Comparison of ENCODE assay signal across 2 cellular contexts in the genomic region with DNA sequence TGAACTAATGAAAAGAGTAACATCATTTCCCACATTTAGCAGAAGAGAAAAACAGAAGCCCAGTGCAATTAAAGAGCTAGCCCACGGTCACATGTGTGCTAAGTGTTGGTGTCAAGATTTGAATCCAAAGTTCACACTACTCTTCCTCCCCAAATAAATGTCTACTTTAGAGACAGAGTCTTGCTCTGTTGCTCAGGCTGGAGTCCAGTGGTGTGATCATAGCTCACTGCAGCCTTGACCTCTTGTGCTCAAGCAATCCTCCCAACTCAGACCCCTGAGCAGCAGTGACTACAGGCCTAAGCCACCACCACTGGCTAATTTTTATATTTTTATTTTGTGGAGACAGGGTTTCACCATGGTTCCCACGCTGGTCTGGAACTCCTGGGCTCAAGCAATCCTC.
TF ChIP-seq lines count a peak whose summit lies in the region.

No MANE protein-coding gene starts in this region.

TF ChIP-seq in IMR-90, 13 proteins besides CTCF, POLR2A, EP300 and RAD21:
- no peak for TF ChIP-seq CHD1 (IDR thresholded peaks at IDR 0.05; ENCODE audit: low read depth, low read length)
- no peak for TF ChIP-seq BHLHE40 (IDR thresholded peaks at IDR 0.05; ENCODE audit: low read depth, low read length)
- TF ChIP-seq, protein P1, sequence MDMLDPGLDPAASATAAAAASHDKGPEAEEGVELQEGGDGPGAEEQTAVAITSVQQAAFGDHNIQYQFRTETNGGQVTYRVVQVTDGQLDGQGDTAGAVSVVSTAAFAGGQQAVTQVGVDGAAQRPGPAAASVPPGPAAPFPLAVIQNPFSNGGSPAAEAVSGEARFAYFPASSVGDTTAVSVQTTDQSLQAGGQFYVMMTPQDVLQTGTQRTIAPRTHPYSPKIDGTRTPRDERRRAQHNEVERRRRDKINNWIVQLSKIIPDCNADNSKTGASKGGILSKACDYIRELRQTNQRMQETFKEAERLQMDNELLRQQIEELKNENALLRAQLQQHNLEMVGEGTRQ (IDR thresholded peaks at IDR 0.05; ENCODE audit: low read depth, low read length) = no peak
- no peak for TF ChIP-seq CEBPB (IDR thresholded peaks at IDR 0.05; ENCODE audit: low read depth, low read length)
- no peak for TF ChIP-seq MAFK (IDR thresholded peaks at IDR 0.05; ENCODE audit: low read depth, low read length)
- no peak for TF ChIP-seq RCOR1 (IDR thresholded peaks at IDR 0.05; ENCODE audit: insufficient replicate concordance, low read length)
- TF ChIP-seq NFE2L2 (IDR thresholded peaks at IDR 0.05; ENCODE audit: low read depth, low read length) = no peak
- TF ChIP-seq, protein P2, sequence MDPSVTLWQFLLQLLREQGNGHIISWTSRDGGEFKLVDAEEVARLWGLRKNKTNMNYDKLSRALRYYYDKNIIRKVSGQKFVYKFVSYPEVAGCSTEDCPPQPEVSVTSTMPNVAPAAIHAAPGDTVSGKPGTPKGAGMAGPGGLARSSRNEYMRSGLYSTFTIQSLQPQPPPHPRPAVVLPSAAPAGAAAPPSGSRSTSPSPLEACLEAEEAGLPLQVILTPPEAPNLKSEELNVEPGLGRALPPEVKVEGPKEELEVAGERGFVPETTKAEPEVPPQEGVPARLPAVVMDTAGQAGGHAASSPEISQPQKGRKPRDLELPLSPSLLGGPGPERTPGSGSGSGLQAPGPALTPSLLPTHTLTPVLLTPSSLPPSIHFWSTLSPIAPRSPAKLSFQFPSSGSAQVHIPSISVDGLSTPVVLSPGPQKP (IDR thresholded peaks at IDR 0.05; ENCODE audit: borderline replicate concordance, low read depth, low read length) = no peak
- no peak for TF ChIP-seq MXI1 (IDR thresholded peaks at IDR 0.05; ENCODE audit: borderline replicate concordance, low read depth, low read length)
- no peak for TF ChIP-seq MAZ (IDR thresholded peaks at IDR 0.05; ENCODE audit: borderline replicate concordance, low read depth, low read length)
- no peak for TF ChIP-seq RFX5 (IDR thresholded peaks at IDR 0.05; ENCODE audit: low read depth, low read length)
- TF ChIP-seq SMC3 (IDR thresholded peaks at IDR 0.05; ENCODE audit: low read depth, low read length) = no peak
- no peak for TF ChIP-seq FOS (IDR thresholded peaks at IDR 0.05; ENCODE audit: low read depth, low read length)

TF ChIP-seq in WTC11, 78 proteins besides CTCF, POLR2A, EP300 and RAD21:
- TF ChIP-seq, protein P3, sequence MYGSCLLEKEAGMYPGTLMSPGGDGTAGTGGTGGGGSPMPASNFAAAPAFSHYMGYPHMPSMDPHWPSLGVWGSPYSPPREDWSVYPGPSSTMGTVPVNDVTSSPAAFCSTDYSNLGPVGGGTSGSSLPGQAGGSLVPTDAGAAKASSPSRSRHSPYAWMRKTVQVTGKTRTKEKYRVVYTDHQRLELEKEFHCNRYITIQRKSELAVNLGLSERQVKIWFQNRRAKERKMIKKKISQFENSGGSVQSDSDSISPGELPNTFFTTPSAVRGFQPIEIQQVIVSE (CRISPR knock-in tag; IDR thresholded peaks at IDR 0.05; ENCODE audit: borderline replicate concordance) = no peak
- TF ChIP-seq, protein P4, sequence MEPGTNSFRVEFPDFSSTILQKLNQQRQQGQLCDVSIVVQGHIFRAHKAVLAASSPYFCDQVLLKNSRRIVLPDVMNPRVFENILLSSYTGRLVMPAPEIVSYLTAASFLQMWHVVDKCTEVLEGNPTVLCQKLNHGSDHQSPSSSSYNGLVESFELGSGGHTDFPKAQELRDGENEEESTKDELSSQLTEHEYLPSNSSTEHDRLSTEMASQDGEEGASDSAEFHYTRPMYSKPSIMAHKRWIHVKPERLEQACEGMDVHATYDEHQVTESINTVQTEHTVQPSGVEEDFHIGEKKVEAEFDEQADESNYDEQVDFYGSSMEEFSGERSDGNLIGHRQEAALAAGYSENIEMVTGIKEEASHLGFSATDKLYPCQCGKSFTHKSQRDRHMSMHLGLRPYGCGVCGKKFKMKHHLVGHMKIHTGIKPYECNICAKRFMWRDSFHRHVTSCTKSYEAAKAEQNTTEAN (CRISPR knock-in tag; IDR thresholded peaks at IDR 0.05) = no peak
- TF ChIP-seq, protein P5, sequence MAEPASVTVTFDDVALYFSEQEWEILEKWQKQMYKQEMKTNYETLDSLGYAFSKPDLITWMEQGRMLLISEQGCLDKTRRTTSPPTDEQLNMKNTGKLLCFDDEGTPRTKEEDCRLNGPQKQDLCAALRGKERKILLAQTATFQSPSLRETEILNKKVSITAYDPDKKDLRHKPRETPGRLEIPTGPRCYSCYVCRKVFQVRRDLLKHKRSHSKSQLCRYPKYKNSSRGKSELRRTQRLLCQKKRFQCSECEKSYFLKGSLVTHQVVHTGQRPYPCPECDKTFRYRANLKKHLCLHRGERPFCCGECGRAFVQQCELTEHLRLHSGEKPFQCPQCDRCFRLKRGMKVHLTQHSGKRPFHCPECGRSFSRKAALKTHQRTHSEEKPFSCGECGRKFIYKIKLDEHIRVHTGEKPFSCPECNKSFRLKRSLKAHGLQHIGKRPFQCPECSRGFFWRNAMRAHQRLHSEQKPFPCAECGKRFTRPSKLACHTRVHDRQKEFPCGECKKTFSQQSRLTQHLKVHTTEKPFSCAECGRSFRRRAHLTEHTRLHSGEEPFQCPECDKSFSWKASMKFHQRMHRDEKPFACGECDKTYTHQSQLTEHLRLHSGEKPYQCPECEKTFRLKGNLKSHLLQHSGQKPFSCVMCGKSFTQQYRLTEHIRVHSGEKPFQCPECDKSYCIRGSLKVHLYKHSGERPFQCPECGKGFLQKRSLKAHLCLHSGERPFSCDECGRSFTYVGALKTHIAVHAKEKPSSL (CRISPR knock-in tag; conservative IDR thresholded peaks at IDR 0.05) = no peak
- TF ChIP-seq ZNF416 (CRISPR knock-in tag; IDR thresholded peaks at IDR 0.05) (no peak), GTF2I (CRISPR knock-in tag; conservative IDR thresholded peaks at IDR 0.05) (no peak), CREM (CRISPR knock-in tag; IDR thresholded peaks at IDR 0.05) (no peak), NR1H2 (CRISPR knock-in tag; IDR thresholded peaks at IDR 0.05) (no peak), NFYB (CRISPR knock-in tag; conservative IDR thresholded peaks at IDR 0.05; ENCODE audit: low read depth) (no peak)
